8 cellular contexts compared by ENCODE assay signal in the genomic region with DNA sequence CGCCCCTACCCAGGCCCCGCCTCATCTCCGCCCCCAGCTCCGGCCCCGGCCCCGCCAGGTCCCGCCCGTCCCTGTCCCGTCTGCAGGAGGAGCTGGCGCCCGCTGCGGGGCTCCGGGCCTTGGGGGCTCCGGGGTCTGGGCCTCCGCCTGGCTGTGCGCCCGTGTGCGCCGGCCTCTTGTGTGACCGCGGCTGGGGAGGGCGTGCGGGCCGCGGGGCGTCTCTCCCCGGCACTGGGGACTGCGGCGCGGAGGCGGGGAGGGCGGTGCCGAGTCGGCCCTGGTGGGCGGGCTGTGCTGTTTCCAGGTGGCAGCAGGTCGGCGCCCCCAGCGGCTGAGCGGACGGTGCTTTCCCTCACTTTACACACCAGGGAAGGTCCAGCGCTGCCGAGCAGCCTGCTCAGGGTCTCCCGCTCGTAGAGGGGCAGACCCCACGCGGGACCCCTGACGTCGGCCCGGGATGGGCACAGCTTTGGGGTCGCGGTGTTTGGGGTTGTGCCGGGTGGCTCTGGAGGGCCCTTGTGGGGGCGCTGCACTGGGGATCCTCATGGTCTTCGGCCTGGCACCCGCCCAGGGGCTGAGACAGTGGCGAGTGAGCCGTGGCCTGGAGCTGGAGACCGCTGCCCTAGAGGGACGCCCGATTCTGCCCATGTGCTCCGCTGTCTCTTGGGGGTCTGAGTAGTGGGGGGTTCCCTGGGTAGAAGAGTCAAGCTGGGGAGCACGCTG. TPM values are rescaled to one million over a fixed set of nuclear protein-coding genes. Genes with fewer than 3 reads are reported as not detected.
DNase-seq lines count a peak whose midpoint lies in the region; ATAC-seq, FAIRE-seq and TF ChIP-seq lines count a peak whose summit lies in the region.

No MANE protein-coding gene starts in this region.

- H3K27me3 Mint-ChIP-seq in activated T-helper 17 cell treated with anti-CD3 and anti-CD28 coated beads, Interleukin-2, amount 50 U/mL, for 72 hours: no peaks in the 10 kb centered on the region

- peaks cover 20% of the 10 kb centered on the region for H3K4me1 ChIP-seq in DOHH2 (ENCODE audit: control insufficient read depth, low read length)
- H3K4me1 ChIP-seq in neuron (ENCODE audit: insufficient read depth, low read length): peaks cover 8% of the 10 kb centered on the region

- peaks cover 18% of the 10 kb centered on the region for H3F3A ChIP-seq in DOHH2 (ENCODE audit: control insufficient read depth, insufficient read depth)

- H3K27me3 ChIP-seq in DOHH2 (ENCODE audit: control insufficient read depth, low read length) (no peaks in the 10 kb centered on the region), neuron (ENCODE audit: insufficient read depth, low read length) (no peaks in the 10 kb centered on the region)

- H3K9me3 ChIP-seq in DOHH2 (ENCODE audit: control insufficient read depth, insufficient read depth, low read length) (peaks cover 11% of the 10 kb centered on the region), neuron (ENCODE audit: low read length) (peaks cover 16% of the 10 kb centered on the region)

- H3K4me3 ChIP-seq in DOHH2 (ENCODE audit: low read length) (peak overlapping the region; percentile 81), fibroblast of villous mesenchyme (ENCODE audit: low read depth, low read length) (peak overlapping the region; percentile 83), neuron (ENCODE audit: low read length) (peak overlapping the region; percentile 87)
- H3K4me3 ChIP-seq in Jurkat, Clone E6-1 (ENCODE audit: low read length): peak overlapping the region; percentile 65

- no peak overlapping the region for H2AFZ ChIP-seq in neuron (ENCODE audit: low read depth, low read length)

- peaks cover 53% of the 10 kb centered on the region for H3K36me3 Mint-ChIP-seq in activated T-helper 17 cell treated with anti-CD3 and anti-CD28 coated beads, Interleukin-2, amount 50 U/mL, for 72 hours (ENCODE audit: low read depth)

- H3K27ac ChIP-seq in DOHH2 (ENCODE audit: low read depth, low read length) (no peak overlapping the region), substantia nigra (ENCODE audit: low read depth, low read length, poor library complexity, severe bottlenecking) (peak overlapping the region; percentile 58)

- peaks cover 13% of the 10 kb centered on the region for H3K4me1 Mint-ChIP-seq in activated T-helper 17 cell treated with anti-CD3 and anti-CD28 coated beads, Interleukin-2, amount 50 U/mL, for 72 hours

- ATAC-seq in GM21723 (IDR thresholded peaks at IDR 0.05; ENCODE audit: unreplicated experiment): peak; percentile 70
- ATAC-seq in activated T-helper 17 cell treated with anti-CD3 and anti-CD28 coated beads, Interleukin-2, amount 50 U/mL, for 72 hours (replicated peaks): peak; percentile 79

- H3K79me2 ChIP-seq in DOHH2 (ENCODE audit: control insufficient read depth, low read length): peaks cover 34% of the 10 kb centered on the region

- peak overlapping the region; percentile 75 for H3K4me2 ChIP-seq in DOHH2 (ENCODE audit: low read length)

- H3K36me3 ChIP-seq in DOHH2 (ENCODE audit: control insufficient read depth, low read length): peaks cover 35% of the 10 kb centered on the region
- peaks cover 29% of the 10 kb centered on the region for H3K36me3 ChIP-seq in neuron (ENCODE audit: insufficient read depth, low read length)

- peak overlapping the region; percentile 88 for H3K4me3 Mint-ChIP-seq in activated T-helper 17 cell treated with anti-CD3 and anti-CD28 coated beads, Interleukin-2, amount 50 U/mL, for 72 hours

- peak overlapping the region; percentile 89 for H3K27ac Mint-ChIP-seq in activated T-helper 17 cell treated with anti-CD3 and anti-CD28 coated beads, Interleukin-2, amount 50 U/mL, for 72 hours

- DNase-seq in Jurkat, Clone E6-1 (ENCODE audit: low read depth, low spot score): peak; percentile 79
- peak; percentile 72 for DNase-seq in RCC 7860 (ENCODE audit: low spot score)
- no peak for DNase-seq in fibroblast of villous mesenchyme (ENCODE audit: low read depth)
- peak in 37 of 49 donors; percentile 33 to 94 (median 79) for DNase-seq in substantia nigra (lab: John Stamatoyannopoulos, UW)

- TF ChIP-seq CTCF in DOHH2 (IDR thresholded peaks at IDR 0.05; ENCODE audit: low read depth, low read length, poor library complexity, severe bottlenecking) (peak; percentile 89), fibroblast of villous mesenchyme (IDR thresholded peaks at IDR 0.05; ENCODE audit: insufficient read depth, low read depth, low read length) (peak; percentile 26)

- H4K20me1 ChIP-seq in DOHH2 (ENCODE audit: control insufficient read depth, insufficient read depth, low read depth, low read length): 0 out of 2 replicates have a peak, but pooled peaks cover 4% of the 10 kb centered on the region

- H3K9me2 ChIP-seq in DOHH2 (replicated peaks; ENCODE audit: control insufficient read depth, low read length): no peaks in the 10 kb centered on the region

- no peak for FAIRE-seq in RCC 7860 (lab: Jason Lieb, UNC)

- H3K9me3 Mint-ChIP-seq in activated T-helper 17 cell treated with anti-CD3 and anti-CD28 coated beads, Interleukin-2, amount 50 U/mL, for 72 hours: no peaks in the 10 kb centered on the region

RNA-seq across cellular contexts. Expression of a gene that starts 0.7 kb away (rescaled TPM):
- 24.8 TPM for polyA plus RNA-seq in Jurkat, Clone E6-1 (2012; ENCODE audit: insufficient read depth, insufficient read length)
- 10 to 100 TPM; 43.5 to 52.3 TPM for total RNA-seq in activated T-helper 17 cell treated with anti-CD3 and anti-CD28 coated beads, Interleukin-2, amount 50 U/mL, for 72 hours
- 13.2 and 21.2 TPM in 2 replicates for total RNA-seq in fibroblast of villous mesenchyme

RNA-seq across cellular contexts. Expression of a gene that starts 16.0 kb away (rescaled TPM):
- 82.2 TPM for polyA plus RNA-seq in Jurkat, Clone E6-1 (2012; ENCODE audit: insufficient read depth, insufficient read length)
- 100 to 1,000 TPM in 1 of 2 donors, 10 to 100 TPM in 1; 55.5 to 107 TPM for total RNA-seq in activated T-helper 17 cell treated with anti-CD3 and anti-CD28 coated beads, Interleukin-2, amount 50 U/mL, for 72 hours
- total RNA-seq in fibroblast of villous mesenchyme: 33.2 and 40.9 TPM in 2 replicates

RNA-seq across cellular contexts. Expression of a gene that starts 31.9 kb away (rescaled TPM):
- polyA plus RNA-seq in Jurkat, Clone E6-1 (2012; ENCODE audit: insufficient read depth, insufficient read length): 17.2 TPM
- 10 to 100 TPM; 16.0 to 32.7 TPM for total RNA-seq in activated T-helper 17 cell treated with anti-CD3 and anti-CD28 coated beads, Interleukin-2, amount 50 U/mL, for 72 hours
- total RNA-seq in fibroblast of villous mesenchyme: 13.4 and 18.0 TPM in 2 replicates
